In genomic region chr7:23811540-23811939, GRCh38 we compare ENCODE assay signal across 9 cellular contexts.
DNase-seq lines count a peak whose midpoint lies in the region; ATAC-seq, FAIRE-seq and TF ChIP-seq lines count a peak whose summit lies in the region.
"Had no signal": no experiment of that assay in that cellular context is flagged by ENCODE, and none has a peak within 500 bp of the region (broad histone marks: within the 10 kb centered on the region; RNA-seq: fewer than 3 reads in every experiment).

No MANE protein-coding gene starts in this region.

- H3K79me2 ChIP-seq in Loucy (ENCODE audit: insufficient read depth, low read length): no peaks in the 10 kb centered on the region

- H3K27ac ChIP-seq in brain microvascular endothelial cell (no peak overlapping the region), pancreas (no peak overlapping the region)
- H3K27ac ChIP-seq: SJSA1 had no signal

- H4K20me1 ChIP-seq in Loucy (ENCODE audit: insufficient read depth, low read length, poor library complexity, severe bottlenecking): no peaks in the 10 kb centered on the region

- H3K36me3 ChIP-seq in Loucy (ENCODE audit: insufficient read depth, low read length) (no peaks in the 10 kb centered on the region), brain microvascular endothelial cell (replicated peaks) (no peaks in the 10 kb centered on the region), pancreas (no peaks in the 10 kb centered on the region)
- H3K36me3 ChIP-seq: SJSA1 had no signal

- no peak overlapping the region for H2AFZ ChIP-seq in Loucy (ENCODE audit: low read length)

- 94 to 100% methylated on average over 1 of the region's 1 CpG for WGBS in pancreas, 2 donors

- no peak overlapping the region for H3K4me2 ChIP-seq in Loucy (ENCODE audit: low read depth, low read length, poor library complexity, severe bottlenecking)

- peak; percentile 67 for TF ChIP-seq CTCF in Loucy (conservative IDR thresholded peaks at IDR 0.05; ENCODE audit: low read length)
- TF ChIP-seq CTCF in brain microvascular endothelial cell (IDR thresholded peaks at IDR 0.05; ENCODE audit: low read depth, low read length, missing control alignments): peak; percentile 46
- TF ChIP-seq CTCF in pancreas (IDR thresholded peaks at IDR 0.05): peak; percentile 16 to 45 (median 24)

- no peak for ATAC-seq in pancreas

- H3K4me3 ChIP-seq in Loucy (ENCODE audit: low read length, poor library complexity, severe bottlenecking): no peak overlapping the region
- no peak overlapping the region for H3K4me3 ChIP-seq in brain microvascular endothelial cell (ENCODE audit: low read depth, low read length)
- no peak overlapping the region for H3K4me3 ChIP-seq in pancreas
- H3K4me3 ChIP-seq: SJSA1 had no signal

- no peak overlapping the region for H3K9ac ChIP-seq in Loucy (ENCODE audit: low read depth, low read length, poor library complexity, severe bottlenecking)

- H3K27me3 ChIP-seq in Loucy (ENCODE audit: insufficient read depth, low read length, poor library complexity, severe bottlenecking): no peaks in the 10 kb centered on the region
- H3K27me3 ChIP-seq in brain microvascular endothelial cell (replicated peaks): no peaks in the 10 kb centered on the region
- H3K27me3 ChIP-seq in pancreas: no peaks in the 10 kb centered on the region
- H3K27me3 ChIP-seq: SJSA1 had no signal

- intact Hi-C loops in pancreas (cut with DNase I): no loop called here

- H3K4me1 ChIP-seq in Loucy (ENCODE audit: insufficient read depth, low read length, poor library complexity, severe bottlenecking) (peaks cover 12% of the 10 kb centered on the region), pancreas (no peaks in the 10 kb centered on the region)
- H3K4me1 ChIP-seq: SJSA1 had no signal

- no peaks in the 10 kb centered on the region for H3F3A ChIP-seq in Loucy (ENCODE audit: low read depth)

- in situ Hi-C loops in brain microvascular endothelial cell (cut with HindIII; ENCODE audit: low pct_ligation_motif_present, low sequenced_read_pairs): no loop called here

- no peaks in the 10 kb centered on the region for H3K9me2 ChIP-seq in Loucy (replicated peaks; ENCODE audit: low read depth, low read length)

- FAIRE-seq in pancreas (lab: Jason Lieb, UNC): no peak

- H3K9me3 ChIP-seq in Loucy (ENCODE audit: insufficient read depth, low read depth, low read length) (peaks cover 3% of the 10 kb centered on the region; the same call in 1 of the 2 replicates), pancreas (no peaks in the 10 kb centered on the region)

- peak; percentile 55 for DNase-seq in ELR (ENCODE audit: low read depth)
- DNase-seq in brain microvascular endothelial cell: no peak
- no peak for DNase-seq in pancreas
- DNase-seq in Ammon's horn (ENCODE audit: low spot score): no peak
- DNase-seq in NCI-H2196 (lab: John Stamatoyannopoulos, UW; ENCODE audit: unreplicated experiment): no peak
- no peak for DNase-seq in DMS114 treated with DMSO at 0.1 percent for 48 hours (lab: John Stamatoyannopoulos, UW; ENCODE audit: unreplicated experiment)
- DNase-seq: NCI-H1092 treated with DMSO at 0.1 percent for 48 hours had no signal
